8 cellular contexts compared by ENCODE assay signal in the genomic region with DNA sequence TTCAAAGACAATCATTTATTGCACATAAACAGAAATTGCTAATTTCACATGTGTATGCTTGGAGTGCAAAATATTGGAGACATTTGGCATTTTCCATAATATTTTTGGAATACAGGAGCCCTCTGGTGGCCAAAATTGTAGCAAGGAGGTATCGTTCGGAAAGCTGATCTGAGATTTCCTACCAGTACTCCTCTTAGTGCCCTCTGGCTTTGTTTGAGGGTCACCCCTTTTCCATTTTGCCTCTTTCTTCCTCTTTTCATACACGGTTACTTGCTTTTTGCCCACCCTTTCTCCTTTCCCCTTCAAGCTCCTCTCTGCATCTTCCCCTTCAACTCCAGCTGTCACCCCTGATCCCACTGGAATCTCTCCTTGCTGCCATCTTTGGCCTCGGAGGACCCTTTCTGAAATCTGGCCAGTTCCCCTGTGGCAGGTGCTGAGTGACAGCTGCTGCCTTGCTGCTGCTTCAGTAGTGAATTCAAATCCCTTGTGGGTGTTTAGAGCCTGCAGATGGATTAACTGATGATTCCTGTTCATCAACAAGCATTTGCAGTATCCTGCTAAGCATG.
DNase-seq lines count a peak whose midpoint lies in the region; ATAC-seq and TF ChIP-seq lines count a peak whose summit lies in the region.

No MANE protein-coding gene starts in this region.

- peak; percentile 61 for DNase-seq in AG20443 (ENCODE audit: low spot score)
- DNase-seq in GM20000 (ENCODE audit: low spot score) = no peak
- DNase-seq in SK-N-SH = peak; percentile 27
- DNase-seq in glomerular visceral epithelial cell (ENCODE audit: extremely low spot score) = peak; percentile 30
- DNase-seq in sciatic nerve (ENCODE audit: low spot score) = peak; percentile 80
- DNase-seq in OCI-M2 (lab: John Stamatoyannopoulos, UW; ENCODE audit: unreplicated experiment) = no peak
- no peak for DNase-seq in stimulated activated CD4-positive, alpha-beta T cell treated with anti-CD3 and anti-CD28 coated beads, Interleukin-4, amount 100 ng/mL, for 24 hours

- no peak overlapping the region for H3K4me2 ChIP-seq in SK-N-SH

- H3K27me3 ChIP-seq in SK-N-SH (ENCODE audit: insufficient read depth) = peaks cover 67% of the 10 kb centered on the region; the same call in 1 of the 2 replicates

- H3K27ac ChIP-seq in SK-N-SH (ENCODE audit: low read depth in 2 of 2, low read length in 1 of 2) = no peak overlapping the region

- no peaks in the 10 kb centered on the region for H3F3A ChIP-seq in SK-N-SH (replicated peaks; ENCODE audit: insufficient read depth)

- no peaks in the 10 kb centered on the region for H3K4me1 ChIP-seq in SK-N-SH (ENCODE audit: control insufficient read depth in 1 of 2, insufficient read depth in 2 of 2, low read depth in 1 of 2, low read length in 1 of 2)

- H3K36me3 ChIP-seq in SK-N-SH (replicated peaks in 1 of 2; ENCODE audit: control insufficient read depth in 1 of 2, insufficient read depth in 2 of 2, low read length in 1 of 2) = no peaks in the 10 kb centered on the region

- CTCF ChIA-PET in SK-N-SH (lab: Yijun Ruan, JAX) = interaction anchor here (0.6 to 6.4 kb wide), 28 partner anchors 9 to 738 kb away, joined by 3 to 88 read pairs (median 4); no protein-coding TSS in a partner anchor

- no peaks in the 10 kb centered on the region for H4K20me1 ChIP-seq in SK-N-SH (ENCODE audit: insufficient read depth)

- TF ChIP-seq CTCF in GM20000 (IDR thresholded peaks at IDR 0.05; ENCODE audit: extremely low read depth, missing control alignments) (peak; percentile 22), SK-N-SH (IDR thresholded peaks at IDR 0.05) (peak; percentile 77)

- POLR2A ChIA-PET in SK-N-SH (lab: Yijun Ruan, JAX) = no interaction called here

- WGBS in SK-N-SH (ENCODE audit: low lambda C conversion rate) = 3% methylated on average over 4 of the region's 4 CpGs

- intact Hi-C loops in sciatic nerve (cut with DNase I) = loop anchor here (10.0 kb wide), 1 partner anchor 237 kb away; a partner anchor contains a TSS

- H3K9me3 ChIP-seq in SK-N-SH = no peaks in the 10 kb centered on the region

- H3K9ac ChIP-seq in SK-N-SH = no peak overlapping the region

- no peak for TF ChIP-seq EP300 in SK-N-SH (IDR thresholded peaks at IDR 0.05; ENCODE audit: borderline replicate concordance in 1 of 2, low read depth in 1 of 2, low read length in 1 of 2)

- peak; percentile 61 for TF ChIP-seq RAD21 in SK-N-SH (IDR thresholded peaks at IDR 0.05; ENCODE audit: low read length)

- no peak overlapping the region for H3K4me3 ChIP-seq in SK-N-SH (ENCODE audit: low read depth in 2 of 2, low read length in 1 of 2)

- H3K9me2 ChIP-seq in SK-N-SH = no peaks in the 10 kb centered on the region

- no peaks in the 10 kb centered on the region for H3K79me2 ChIP-seq in SK-N-SH (ENCODE audit: insufficient read depth)

- ATAC-seq in sciatic nerve (peak; percentile 77), HG03280 (IDR thresholded peaks at IDR 0.05; ENCODE audit: unreplicated experiment) (no peak)

- H2AFZ ChIP-seq in SK-N-SH (ENCODE audit: low read depth) = no peak overlapping the region

TF ChIP-seq in SK-N-SH, 30 proteins besides CTCF, POLR2A, EP300 and RAD21:
- no peak for TF ChIP-seq NRF1 (IDR thresholded peaks at IDR 0.05; ENCODE audit: low read depth, low read length)
- peak; percentile 70 for TF ChIP-seq SMC3 (IDR thresholded peaks at IDR 0.05; ENCODE audit: low read depth, low read length)

Comparison
In these comparisons a context has a peak if more than half of its experiments do, and no peak if none do; other contexts are left out.
1. DNase-seq: peak in AG20443 (single experiment), SK-N-SH (single experiment), glomerular visceral epithelial cell (single experiment) and sciatic nerve (single experiment); none in GM20000 (single experiment), OCI-M2 (single experiment) and stimulated activated CD4-positive, alpha-beta T cell treated with anti-CD3 and anti-CD28 coated beads, Interleukin-4, amount 100 ng/mL, for 24 hours (single experiment).